20 cellular contexts compared by ENCODE assay signal in genomic region chr2:38271697-38272096, GRCh38.
DNase-seq lines count a peak whose midpoint lies in the region; ATAC-seq, FAIRE-seq and TF ChIP-seq lines count a peak whose summit lies in the region.
"Had no signal": no experiment of that assay in that cellular context is flagged by ENCODE, and none has a peak within 500 bp of the region (broad histone marks: within the 10 kb centered on the region; RNA-seq: fewer than 3 reads in every experiment).

No MANE protein-coding gene starts in this region.

- FAIRE-seq in A549 (lab: Jason Lieb, UNC) (peak; percentile 77), keratinocyte (lab: Jason Lieb, UNC) (peak; percentile 5)
- FAIRE-seq: GM12892 had no signal

- H4K5ac ChIP-seq in IMR-90 (ENCODE audit: low read depth, low read length) = no peak overlapping the region

- H3K27me3 ChIP-seq in IMR-90 (ENCODE audit: control insufficient read depth, insufficient read depth, low read length) = peaks cover 21% of the 10 kb centered on the region
- H3K27me3 ChIP-seq in WERI-Rb-1 (ENCODE audit: insufficient read depth, low read depth, severe bottlenecking) = no peaks in the 10 kb centered on the region
- H3K27me3 ChIP-seq in keratinocyte (ENCODE audit: control insufficient read depth, extremely low read depth, insufficient read depth, low read length) = no peaks in the 10 kb centered on the region
- no peaks in the 10 kb centered on the region for H3K27me3 ChIP-seq in upper lobe of right lung
- H3K27me3 ChIP-seq: BE2C had no signal

- no peak overlapping the region for H2BK20ac ChIP-seq in IMR-90 (ENCODE audit: low read depth, low read length)

- peaks cover 3% of the 10 kb centered on the region; the same call in 1 of the 3 replicates for H3K4me1 ChIP-seq in A549
- H3K4me1 ChIP-seq in IMR-90 (ENCODE audit: control insufficient read depth, insufficient read depth, low read length) = peaks cover 5% of the 10 kb centered on the region
- H3K4me1 ChIP-seq in keratinocyte (ENCODE audit: control insufficient read depth, extremely low read depth, insufficient read depth, low read length) = no peaks in the 10 kb centered on the region
- H3K4me1 ChIP-seq in upper lobe of right lung = no peaks in the 10 kb centered on the region
- H3K4me1 ChIP-seq: BE2C, HAP-1 had no signal

- H3K9me3 ChIP-seq in A549 (no peaks in the 10 kb centered on the region), IMR-90 (ENCODE audit: control insufficient read depth, insufficient read depth, low read length) (no peaks in the 10 kb centered on the region), WERI-Rb-1 (ENCODE audit: severe bottlenecking) (no peaks in the 10 kb centered on the region), keratinocyte (ENCODE audit: control insufficient read depth, low read depth, low read length) (no peaks in the 10 kb centered on the region), upper lobe of right lung (no peaks in the 10 kb centered on the region)
- H3K9me3 ChIP-seq: BE2C, HAP-1 had no signal

- no peak overlapping the region for H2AK5ac ChIP-seq in IMR-90 (ENCODE audit: low read depth, low read length)

- H3K79me1 ChIP-seq in IMR-90 (ENCODE audit: low read depth in 1 of 2, low read length in 2 of 2) = no peaks in the 10 kb centered on the region

- TF ChIP-seq POLR2A in A549 (IDR thresholded peaks at IDR 0.05; ENCODE audit: low read length) (no peak), IMR-90 (IDR thresholded peaks at IDR 0.05; ENCODE audit: low read depth, low read length) (no peak)

- WGBS in A549 (ENCODE audit: missing lambda C conversion rate) = 88% methylated on average over 3 of the region's 3 CpGs
- WGBS in IMR-90 (ENCODE audit: extremely low coverage in 2 of 2, insufficient read length in 1 of 2), 2 experiments = 82% methylated on average over 2 of the region's 3 CpGs; no CpG with 5 or more reads in 1 of the 2 experiments

- dilution Hi-C loops in IMR-90 (cut with HindIII; ENCODE audit: low sequenced_read_pairs, unreplicated experiment) = no loop called here
- dilution Hi-C loops in keratinocyte (cut with MboI; ENCODE audit: extremely low pct_ligation_motif_present, low sequenced_read_pairs) = no loop called here

- CTCF ChIA-PET in A549 (lab: Yijun Ruan, JAX) = interaction anchor here (0.7 to 7.9 kb wide), 7 partner anchors 7 to 394 kb away, joined by 3 to 45 read pairs (median 6); partner anchors contain the start of gene CYP1B1
- CTCF ChIA-PET in IMR-90 (lab: Yijun Ruan, JAX) = no interaction called here

- H3K4me3 ChIP-seq in A549 (no peak overlapping the region), IMR-90 (ENCODE audit: insufficient read depth, low read depth, low read length) (no peak overlapping the region), WERI-Rb-1 (ENCODE audit: low read depth, low read length) (no peak overlapping the region), keratinocyte (ENCODE audit: control insufficient read depth in 2 of 3, extremely low read depth in 1 of 3, insufficient read depth in 2 of 3, low read depth in 1 of 3, low read length in 3 of 3) (no peak overlapping the region), upper lobe of right lung (no peak overlapping the region)
- H3K4me3 ChIP-seq: HAP-1 had no signal

- no peak overlapping the region for H4K8ac ChIP-seq in IMR-90 (ENCODE audit: low read depth in 2 of 2, low read length in 2 of 2)

- H2AFZ ChIP-seq in IMR-90 (replicated peaks; ENCODE audit: low read length, poor library complexity) (no peak overlapping the region), keratinocyte (ENCODE audit: control insufficient read depth, low read length) (no peak overlapping the region)

- no peak overlapping the region for H3K9ac ChIP-seq in IMR-90 (ENCODE audit: low read depth, low read length)
- H3K9ac ChIP-seq in keratinocyte (ENCODE audit: control insufficient read depth, extremely low read depth, insufficient read depth, low read length) = no peak overlapping the region

- no peak for DNase-seq in A549 (ENCODE audit: low read depth in 1 of 2, low spot score in 1 of 2)
- DNase-seq in IMR-90 = no peak
- DNase-seq in WERI-Rb-1 = peak; percentile 45
- DNase-seq in keratinocyte (ENCODE audit: low read depth, low spot score) = no peak
- no peak for DNase-seq in upper lobe of right lung
- DNase-seq: ACHN; BE2C; C1 segment of cervical spinal cord; CD4-positive, CD25-positive, alpha-beta regulatory T cell; CD8-positive, alpha-beta memory T cell; COR-L47; DMS 273 treated with DMSO at 0.1 percent for 48 hours; DMS53; DND-41; EL; KBM-7 had no signal

- H4K20me1 ChIP-seq in IMR-90 (ENCODE audit: insufficient read depth, low read length) = no peaks in the 10 kb centered on the region
- H4K20me1 ChIP-seq in keratinocyte (ENCODE audit: control insufficient read depth, extremely low read depth, insufficient read depth, low read length) = no peaks in the 10 kb centered on the region

- no peak overlapping the region for H3K14ac ChIP-seq in IMR-90 (replicated peaks; ENCODE audit: low read depth, low read length)

- H3K27ac ChIP-seq in A549 (no peak overlapping the region), IMR-90 (ENCODE audit: insufficient read depth, low read length) (no peak overlapping the region), WERI-Rb-1 (no peak overlapping the region), keratinocyte (ENCODE audit: control insufficient read depth, insufficient read depth, low read length) (no peak overlapping the region), upper lobe of right lung (no peak overlapping the region)
- H3K27ac ChIP-seq: HL-60 had no signal

- no peaks in the 10 kb centered on the region for H3K79me2 ChIP-seq in keratinocyte (ENCODE audit: control insufficient read depth, insufficient read depth, low read length)

- 0 out of 2 replicates have a peak overlapping the region, but pooled peaks have one; percentile 48 for H3K18ac ChIP-seq in IMR-90 (ENCODE audit: low read depth, low read length)

- in situ Hi-C loops in IMR-90 (cut with MboI; ENCODE audit: low sequenced_read_pairs) = loop anchor here (10.0 kb wide), 1 partner anchor 197 kb away; the partner anchor contains the start of gene CYP1B1

- ATAC-seq in A549 (no peak), IMR-90 (ENCODE audit: low read depth) (no peak), GM21423 (IDR thresholded peaks at IDR 0.05; ENCODE audit: unreplicated experiment) (no peak), upper lobe of right lung (no peak)

- H2BK120ac ChIP-seq in IMR-90 (ENCODE audit: low read depth, low read length) = no peak overlapping the region

- TF ChIP-seq RAD21 in A549 (conservative IDR thresholded peaks at IDR 0.05 in 1 of 2, IDR thresholded peaks at IDR 0.05 in 1 of 2) = no peak
- no peak for TF ChIP-seq RAD21 in IMR-90 (IDR thresholded peaks at IDR 0.05; ENCODE audit: low read length)

- BruUV-seq in IMR-90 (replicated peaks; lab: Mats Ljungman, UMichigan) = no TSS peak

- H2AK9ac ChIP-seq in IMR-90 (replicated peaks; ENCODE audit: low read depth, low read length, poor library complexity) = no peak overlapping the region

- no peak for TF ChIP-seq EP300 in A549 (IDR thresholded peaks at IDR 0.05)

- H3K4me2 ChIP-seq in A549 (no peak overlapping the region), IMR-90 (ENCODE audit: low read depth, low read length) (no peak overlapping the region), keratinocyte (ENCODE audit: control insufficient read depth, extremely low read depth, insufficient read depth, low read depth, low read length) (no peak overlapping the region)

- no peak overlapping the region for H2BK5ac ChIP-seq in IMR-90 (ENCODE audit: low read depth, low read length, poor library complexity, severe bottlenecking)

- H3K36me3 ChIP-seq in IMR-90 (ENCODE audit: control insufficient read depth, insufficient read depth, low read length) (no peaks in the 10 kb centered on the region), WERI-Rb-1 (no peaks in the 10 kb centered on the region), keratinocyte (ENCODE audit: control insufficient read depth in 2 of 2, extremely low read depth in 1 of 2, insufficient read depth in 2 of 2, low read length in 2 of 2) (no peaks in the 10 kb centered on the region), upper lobe of right lung (no peaks in the 10 kb centered on the region)
- H3K36me3 ChIP-seq: BE2C, HAP-1 had no signal

- no peak for TF ChIP-seq CTCF in A549 (IDR thresholded peaks at IDR 0.05)
- TF ChIP-seq CTCF in IMR-90 (conservative IDR thresholded peaks at IDR 0.05; ENCODE audit: low read depth, low read length) = no peak
- no peak for TF ChIP-seq CTCF in WERI-Rb-1 (IDR thresholded peaks at IDR 0.05; ENCODE audit: low read depth, low read length)
- no peak for TF ChIP-seq CTCF in keratinocyte (optimal IDR thresholded peaks at IDR 0.05 in 1 of 3, IDR thresholded peaks at IDR 0.05 in 1 of 3, conservative IDR thresholded peaks at IDR 0.05 in 1 of 3; ENCODE audit: extremely low read depth in 1 of 3, insufficient read depth in 2 of 3, low read length in 3 of 3)
- no peak for TF ChIP-seq CTCF in upper lobe of right lung (IDR thresholded peaks at IDR 0.05)

- POLR2A ChIA-PET in A549 (lab: Yijun Ruan, JAX) = no interaction called here
- POLR2A ChIA-PET in IMR-90 (lab: Charles Lee; ENCODE audit: unreplicated experiment) = no interaction called here

- intact Hi-C loops in IMR-90 (cut with micrococcal nuclease) (loop anchor here (5.0 to 10.0 kb wide), 2 partner anchors 597 to 874 kb away; partner anchors contain the start of gene CDC42EP3), upper lobe of right lung (cut with DNase I) (loop anchor here (10.0 kb wide), 1 partner anchor 287 kb away; no protein-coding TSS in a partner anchor)

- H3K23ac ChIP-seq in IMR-90 (ENCODE audit: low read depth, low read length) = no peak overlapping the region

- H3K4ac ChIP-seq in IMR-90 (ENCODE audit: low read depth, low read length) = no peak overlapping the region; the same call in 1 of the 2 replicates

- H2BK15ac ChIP-seq in IMR-90 (ENCODE audit: low read depth, low read length) = no peak overlapping the region

- no peak overlapping the region for H4K91ac ChIP-seq in IMR-90 (ENCODE audit: insufficient read depth, low read depth, low read length)

- H3K56ac ChIP-seq in IMR-90 (ENCODE audit: extremely low read depth, insufficient read depth, low read length) = no peak overlapping the region

- H3K9me1 ChIP-seq in IMR-90 (ENCODE audit: insufficient read depth, low read length) (no peaks in the 10 kb centered on the region), keratinocyte (ENCODE audit: control insufficient read depth, extremely low read depth, insufficient read depth, low read length) (no peaks in the 10 kb centered on the region)

TF ChIP-seq in A549, 52 proteins besides CTCF, POLR2A, EP300 and RAD21:
- TF ChIP-seq NFE2L2 (conservative IDR thresholded peaks at IDR 0.05; ENCODE audit: low read length) = no peak
- TF ChIP-seq HOXA7 (CRISPR knock-in tag; IDR thresholded peaks at IDR 0.05) = no peak
- TF ChIP-seq EHMT2 (IDR thresholded peaks at IDR 0.05; ENCODE audit: low read depth) = no peak
TF ChIP-seq in A549: peak in this region for 0.

TF ChIP-seq in IMR-90, 13 proteins besides CTCF, POLR2A, EP300 and RAD21:
- TF ChIP-seq CHD1 (IDR thresholded peaks at IDR 0.05; ENCODE audit: low read depth, low read length) (no peak), RFX5 (IDR thresholded peaks at IDR 0.05; ENCODE audit: low read depth, low read length) (no peak), MXI1 (IDR thresholded peaks at IDR 0.05; ENCODE audit: borderline replicate concordance, low read depth, low read length) (no peak), NFE2L2 (IDR thresholded peaks at IDR 0.05; ENCODE audit: low read depth, low read length) (no peak), FOS (IDR thresholded peaks at IDR 0.05; ENCODE audit: low read depth, low read length) (no peak)
TF ChIP-seq in IMR-90: peak in this region for 0.
